In genomic region chr16:18928073-18928472, GRCh38 we compare ENCODE assay signal across 1 cellular context. TPM values are rescaled to one million over a fixed set of nuclear protein-coding genes. Genes with fewer than 3 reads are reported as not detected.
"Had no signal": no experiment of that assay in that cellular context is flagged by ENCODE, and none has a peak within 500 bp of the region (broad histone marks: within the 10 kb centered on the region; RNA-seq: fewer than 3 reads in every experiment).

No MANE protein-coding gene starts in this region.

RNA-seq across cellular contexts. Expression of gene TMC7, which starts 55.7 kb away (rescaled TPM):
- total RNA-seq: activated CD8-positive, alpha-beta memory T cell treated with anti-CD3 and anti-CD28 coated beads, Interleukin-2, amount 10 ng/mL, durations not matched to agents 7 days and 5 days had no signal
